Comparison of ENCODE assay signal across 8 cellular contexts in the genomic region with DNA sequence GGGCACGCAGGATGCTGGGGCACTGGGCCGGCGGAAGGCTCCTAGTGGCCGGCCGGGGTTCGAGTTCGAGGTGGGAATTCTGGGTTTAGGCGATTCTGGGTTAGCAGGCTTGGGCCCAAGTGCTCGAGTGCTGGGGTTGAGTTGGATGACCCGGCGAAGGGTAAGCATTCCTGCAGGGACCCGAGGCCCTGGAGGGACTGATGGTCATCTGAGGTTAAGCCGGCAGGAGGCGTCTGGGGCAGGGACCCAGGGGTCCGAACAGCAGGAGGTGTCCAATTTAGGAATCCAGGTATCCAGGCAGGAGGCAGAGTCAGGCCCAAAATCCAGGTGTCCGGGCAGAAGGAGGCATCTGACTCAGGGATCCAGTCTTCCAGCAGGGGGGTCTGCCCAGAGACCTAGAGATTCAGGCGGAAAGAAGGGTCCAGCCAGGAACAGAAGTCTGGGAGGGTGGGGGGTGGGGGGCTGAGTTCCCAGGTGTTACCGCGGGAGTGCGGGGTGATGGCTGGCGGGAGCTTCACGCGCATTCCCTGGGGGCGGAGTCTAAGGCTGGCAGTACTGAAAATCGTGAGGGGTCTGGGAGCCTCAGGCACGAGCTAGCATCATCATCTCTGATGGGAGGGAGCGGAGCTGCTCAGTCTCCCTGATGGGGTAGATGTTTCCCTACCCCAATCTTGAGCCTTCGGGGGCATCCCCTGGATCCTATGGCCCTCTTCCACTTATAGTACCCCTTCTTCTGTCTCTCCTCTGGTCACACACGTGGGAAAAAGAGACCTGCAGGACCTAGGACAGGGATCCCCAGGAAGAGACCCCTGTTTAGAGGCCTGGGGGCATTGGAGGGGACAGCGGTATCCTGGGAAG. TPM values are rescaled to one million over a fixed set of nuclear protein-coding genes. Genes with fewer than 3 reads are reported as not detected.
DNase-seq lines count a peak whose midpoint lies in the region; ATAC-seq and TF ChIP-seq lines count a peak whose summit lies in the region.

No MANE protein-coding gene starts in this region.

- H3K36me3 ChIP-seq in GM06990 (ENCODE audit: control insufficient read depth, insufficient read depth, low read length), result no peaks in the 10 kb centered on the region

- no peaks in the 10 kb centered on the region for H3K9me3 Mint-ChIP-seq in natural killer cell treated with Interleukin-12 subunit alpha and Interleukin-12 subunit beta and Interleukin-15 and Interleukin-18, amount 100 ng/mL, for 72 hours

- H3K4me3 ChIP-seq in GM06990 (replicated peaks; ENCODE audit: low read depth, low read length) (peak overlapping the region; percentile 66), choroid plexus epithelial cell (ENCODE audit: low read depth, low read length) (peak overlapping the region; percentile 59)
- peak overlapping the region; percentile 64 for H3K4me3 ChIP-seq in Jurkat, Clone E6-1 (ENCODE audit: low read length)

- H3K4me3 Mint-ChIP-seq in natural killer cell treated with Interleukin-12 subunit alpha and Interleukin-12 subunit beta and Interleukin-15 and Interleukin-18, amount 100 ng/mL, for 72 hours, result peak overlapping the region; percentile 83

- H3K27me3 Mint-ChIP-seq in natural killer cell treated with Interleukin-12 subunit alpha and Interleukin-12 subunit beta and Interleukin-15 and Interleukin-18, amount 100 ng/mL, for 72 hours, result peaks cover 0 to 6% of the 10 kb centered on the region in 2 donors

- TF ChIP-seq CTCF in GM06990 (IDR thresholded peaks at IDR 0.05; ENCODE audit: insufficient read depth, low read length, poor library complexity, severe bottlenecking), result peak; percentile 32
- peak; percentile 19 for TF ChIP-seq CTCF in choroid plexus epithelial cell (conservative IDR thresholded peaks at IDR 0.05; ENCODE audit: low read depth, low read length)

- H3K4me1 Mint-ChIP-seq in natural killer cell treated with Interleukin-12 subunit alpha and Interleukin-12 subunit beta and Interleukin-15 and Interleukin-18, amount 100 ng/mL, for 72 hours (ENCODE audit: low read depth in 2 of 2), result peaks cover 9 to 13% of the 10 kb centered on the region in 2 donors

- DNase-seq in GM06990 (ENCODE audit: extremely low read depth, insufficient read length), result no peak
- DNase-seq in Jurkat, Clone E6-1 (ENCODE audit: low read depth, low spot score), result no peak
- no peak for DNase-seq in choroid plexus epithelial cell (ENCODE audit: low read depth)
- DNase-seq in natural killer cell treated with Interleukin-12 subunit alpha and Interleukin-12 subunit beta and Interleukin-15 and Interleukin-18, amount 100 ng/mL, for 72 hours (ENCODE audit: low spot score), result no peak
- no peak for DNase-seq in NCI-H2196 treated with DMSO at 0.1 percent for 48 hours (lab: John Stamatoyannopoulos, UW; ENCODE audit: unreplicated experiment)
- no peak for DNase-seq in dermis blood vessel endothelial cell

- no peaks in the 10 kb centered on the region for H3K36me3 Mint-ChIP-seq in natural killer cell treated with Interleukin-12 subunit alpha and Interleukin-12 subunit beta and Interleukin-15 and Interleukin-18, amount 100 ng/mL, for 72 hours

- no peaks in the 10 kb centered on the region for H3K27me3 ChIP-seq in GM06990 (replicated peaks; ENCODE audit: control insufficient read depth, insufficient read depth, low read length)

- ATAC-seq in natural killer cell treated with Interleukin-12 subunit alpha and Interleukin-12 subunit beta and Interleukin-15 and Interleukin-18, amount 100 ng/mL, for 72 hours, result no peak
- no peak for ATAC-seq in GM18519 (IDR thresholded peaks at IDR 0.05; ENCODE audit: low FRiP score, unreplicated experiment)
- ATAC-seq in GM18502 (IDR thresholded peaks at IDR 0.05; ENCODE audit: poor library complexity, unreplicated experiment), result no peak

- H3K27ac Mint-ChIP-seq in natural killer cell treated with Interleukin-12 subunit alpha and Interleukin-12 subunit beta and Interleukin-15 and Interleukin-18, amount 100 ng/mL, for 72 hours, result peak overlapping the region in 1 of 2 donors; percentile 70

RNA-seq across cellular contexts. Expression of gene GPR3, which starts 0.6 kb away (rescaled TPM):
- 3.3 TPM for polyA plus RNA-seq in Jurkat, Clone E6-1 (2012; ENCODE audit: insufficient read depth, insufficient read length)
- total RNA-seq in natural killer cell treated with Interleukin-12 subunit alpha and Interleukin-12 subunit beta and Interleukin-15 and Interleukin-18, amount 100 ng/mL, for 72 hours, result 1 to 10 TPM in 1 of 2 donors, under 1 TPM in 1; 0.64 to 1.1 TPM
- 0.42 and 0.51 TPM in 2 replicates for total RNA-seq in dermis blood vessel endothelial cell

RNA-seq across cellular contexts. Expression of gene CD164L2, which starts 9.9 kb away (rescaled TPM):
- polyA plus RNA-seq in Jurkat, Clone E6-1 (2012; ENCODE audit: insufficient read depth, insufficient read length), result not detected
- total RNA-seq in natural killer cell treated with Interleukin-12 subunit alpha and Interleukin-12 subunit beta and Interleukin-15 and Interleukin-18, amount 100 ng/mL, for 72 hours, result not detected
- not detected in 2 replicates for total RNA-seq in dermis blood vessel endothelial cell

RNA-seq across cellular contexts. Expression of gene FCN3, which starts 18.4 kb away (rescaled TPM):
- not detected for polyA plus RNA-seq in Jurkat, Clone E6-1 (2012; ENCODE audit: insufficient read depth, insufficient read length)
- total RNA-seq in natural killer cell treated with Interleukin-12 subunit alpha and Interleukin-12 subunit beta and Interleukin-15 and Interleukin-18, amount 100 ng/mL, for 72 hours, result not detected
- 0.09 TPM in 1 of 2 replicates, not detected in the other for total RNA-seq in dermis blood vessel endothelial cell

RNA-seq across cellular contexts. Expression of gene MAP3K6, which starts 26.2 kb away (rescaled TPM):
- polyA plus RNA-seq in Jurkat, Clone E6-1 (2012; ENCODE audit: insufficient read depth, insufficient read length), result 8.3 TPM
- total RNA-seq in natural killer cell treated with Interleukin-12 subunit alpha and Interleukin-12 subunit beta and Interleukin-15 and Interleukin-18, amount 100 ng/mL, for 72 hours, result 1 to 10 TPM; 8.5 TPM
- 6.6 and 10.3 TPM in 2 replicates for total RNA-seq in dermis blood vessel endothelial cell

RNA-seq across cellular contexts. Expression of gene SYTL1, which starts 51.2 kb away (rescaled TPM):
- polyA plus RNA-seq in Jurkat, Clone E6-1 (2012; ENCODE audit: insufficient read depth, insufficient read length), result 52.8 TPM
- 10 to 100 TPM; 24.2 to 39.5 TPM for total RNA-seq in natural killer cell treated with Interleukin-12 subunit alpha and Interleukin-12 subunit beta and Interleukin-15 and Interleukin-18, amount 100 ng/mL, for 72 hours
- not detected in 2 replicates for total RNA-seq in dermis blood vessel endothelial cell
